8 cellular contexts compared by ENCODE assay signal in genomic region chr2:30336978-30337841, GRCh38.
DNase-seq lines count a peak whose midpoint lies in the region; ATAC-seq and TF ChIP-seq lines count a peak whose summit lies in the region.

No MANE protein-coding gene starts in this region.

- H3K9me3 ChIP-seq in testis (no peaks in the 10 kb centered on the region), MG63 (no peaks in the 10 kb centered on the region)

- POLR2A ChIA-PET in activated CD4-positive, alpha-beta memory T cell treated with anti-CD3 and anti-CD28 coated beads, Interleukin-2, amount 10 ng/mL, durations not matched to agents 7 days and 5 days (lab: Charles Lee), result interaction anchor here (1.0 to 6.3 kb wide), 17 partner anchors 11 to 190 kb away, joined by 3 to 80 read pairs (median 5); partner anchors contain the start of genes LBH, LCLAT1 and YPEL5

- ATAC-seq in GM19395 (IDR thresholded peaks at IDR 0.05; ENCODE audit: unreplicated experiment) (peak; percentile 90), HG03442 (IDR thresholded peaks at IDR 0.05; ENCODE audit: unreplicated experiment) (peak; percentile 81), naive B cell (ENCODE audit: low read depth in 2 of 2) (peak; percentile 88 to 91)

- WGBS in testis, 2 donors, result 91 to 93% methylated on average over 15 to 16 of the region's 16 CpGs

- peak overlapping the region; percentile 72 for H3K4me3 Mint-ChIP-seq in activated CD4-positive, alpha-beta memory T cell treated with anti-CD3 and anti-CD28 coated beads, Interleukin-2, amount 10 ng/mL, durations not matched to agents 7 days and 5 days
- peak overlapping the region; percentile 69 to 96 (median 86) for H3K4me3 Mint-ChIP-seq in naive B cell

- CTCF ChIA-PET in activated CD4-positive, alpha-beta memory T cell treated with anti-CD3 and anti-CD28 coated beads, Interleukin-2, amount 10 ng/mL, durations not matched to agents 7 days and 5 days (lab: Charles Lee), result interaction anchor here (0.5 to 4.0 kb wide), 11 partner anchors 8 to 374 kb away, joined by 3 to 25 read pairs (median 4); no protein-coding TSS in a partner anchor

- H3K27me3 ChIP-seq in testis, result no peaks in the 10 kb centered on the region
- H3K27me3 ChIP-seq in MG63, result no peaks in the 10 kb centered on the region

- no peak for TF ChIP-seq CTCF in testis (IDR thresholded peaks at IDR 0.05)

- H3K36me3 ChIP-seq in testis (ENCODE audit: low read depth, missing control alignments) (no peaks in the 10 kb centered on the region), MG63 (no peaks in the 10 kb centered on the region)

- TF ChIP-seq POLR2A in testis (IDR thresholded peaks at IDR 0.05), result no peak

- no peaks in the 10 kb centered on the region for H3K27me3 Mint-ChIP-seq in activated CD4-positive, alpha-beta memory T cell treated with anti-CD3 and anti-CD28 coated beads, Interleukin-2, amount 10 ng/mL, durations not matched to agents 7 days and 5 days
- no peaks in the 10 kb centered on the region for H3K27me3 Mint-ChIP-seq in naive B cell

- H3K4me1 ChIP-seq in testis, result peaks cover 5% of the 10 kb centered on the region

- peaks cover 5% of the 10 kb centered on the region for H3K9me3 Mint-ChIP-seq in activated CD4-positive, alpha-beta memory T cell treated with anti-CD3 and anti-CD28 coated beads, Interleukin-2, amount 10 ng/mL, durations not matched to agents 7 days and 5 days
- H3K9me3 Mint-ChIP-seq in naive B cell, result peaks cover 0 to 8% (median 5%) of the 10 kb centered on the region in 7 donors

- no peak overlapping the region for H3K27ac ChIP-seq in testis

- DNase-seq in CD1c-positive myeloid dendritic cell (ENCODE audit: extremely low spot score), result peak; percentile 29
- peak; percentile 75 for DNase-seq in activated CD4-positive, alpha-beta memory T cell treated with anti-CD3 and anti-CD28 coated beads, Interleukin-2, amount 10 ng/mL, durations not matched to agents 7 days and 5 days
- DNase-seq in naive B cell, result peak; percentile 74
- DNase-seq in testis, result no peak
- DNase-seq in COR-L47 (lab: John Stamatoyannopoulos, UW), result no peak
- no peak for DNase-seq in MG63

- H3K4me1 Mint-ChIP-seq in activated CD4-positive, alpha-beta memory T cell treated with anti-CD3 and anti-CD28 coated beads, Interleukin-2, amount 10 ng/mL, durations not matched to agents 7 days and 5 days, result peaks cover 65% of the 10 kb centered on the region
- H3K4me1 Mint-ChIP-seq in naive B cell, result peaks cover 86 to 98% (median 90%) of the 10 kb centered on the region in 3 donors

- peak overlapping the region; percentile 98 for H3K27ac Mint-ChIP-seq in activated CD4-positive, alpha-beta memory T cell treated with anti-CD3 and anti-CD28 coated beads, Interleukin-2, amount 10 ng/mL, durations not matched to agents 7 days and 5 days
- peak overlapping the region; percentile 88 to 99 (median 98) for H3K27ac Mint-ChIP-seq in naive B cell

- peaks cover 14% of the 10 kb centered on the region for H3K36me3 Mint-ChIP-seq in activated CD4-positive, alpha-beta memory T cell treated with anti-CD3 and anti-CD28 coated beads, Interleukin-2, amount 10 ng/mL, durations not matched to agents 7 days and 5 days (ENCODE audit: low read depth)
- H3K36me3 Mint-ChIP-seq in naive B cell, result peaks cover 0 to 9% of the 10 kb centered on the region in 2 donors

- H3K4me3 ChIP-seq in testis (no peak overlapping the region), MG63 (no peak overlapping the region)

- intact Hi-C loops in testis (cut with DNase I; ENCODE audit: low total_unique reads), result no loop called here

Comparison
In these comparisons a context has a peak if more than half of its experiments do, and no peak if none do; other contexts are left out.
1. DNase-seq: peak in CD1c-positive myeloid dendritic cell (single experiment), activated CD4-positive, alpha-beta memory T cell treated with anti-CD3 and anti-CD28 coated beads, Interleukin-2, amount 10 ng/mL, durations not matched to agents 7 days and 5 days (single experiment) and naive B cell (single experiment); none in testis (single experiment), COR-L47 (single experiment) and MG63 (single experiment).
2. Peak in every context shown above with its lines, with median percentiles within 50 percentile points of each other: ATAC-seq.